Comparison of ENCODE assay signal across 1 cellular context in genomic region chr19:48625891-48626327, GRCh38.
TF ChIP-seq lines count a peak whose summit lies in the region.

No MANE protein-coding gene starts in this region.

TF ChIP-seq in GM23338, 12 proteins besides CTCF, POLR2A, EP300 and RAD21 (continued from another document):
- no peak for TF ChIP-seq EZH2 (IDR thresholded peaks at IDR 0.05; ENCODE audit: low read depth, unreplicated experiment)
